In genomic region chr5:138492552-138493045, GRCh38 we compare ENCODE assay signal across 8 cellular contexts. TPM values are rescaled to one million over a fixed set of nuclear protein-coding genes. Genes with fewer than 3 reads are reported as not detected.
DNase-seq lines count a peak whose midpoint lies in the region; ATAC-seq and TF ChIP-seq lines count a peak whose summit lies in the region.

No MANE protein-coding gene starts in this region.

- no peak overlapping the region for H3K18ac ChIP-seq in trophoblast cell (ENCODE audit: low read length)

- CTCF ChIA-PET in Calu3 (lab: Charles Lee) = interaction anchor here (0.5 to 0.7 kb wide), 5 partner anchors 13 to 622 kb away, joined by 3 to 11 read pairs (median 3); no protein-coding TSS in a partner anchor

- peak overlapping the region; percentile 40 for H3K14ac ChIP-seq in trophoblast cell (ENCODE audit: low read length)

- no peak overlapping the region for H2AK5ac ChIP-seq in trophoblast cell (ENCODE audit: low read length)

- H2BK5ac ChIP-seq in trophoblast cell (ENCODE audit: low read depth, low read length, poor library complexity) = no peak overlapping the region

- no peak for TF ChIP-seq POLR2A in esophagus muscularis mucosa (IDR thresholded peaks at IDR 0.05; ENCODE audit: low read depth)

- H3K79me2 ChIP-seq in trophoblast cell (ENCODE audit: control insufficient read depth, insufficient read depth, low read length, poor library complexity) = no peaks in the 10 kb centered on the region

- peaks cover 24 to 29% (median 27%) of the 10 kb centered on the region in 4 donors for H3K4me1 ChIP-seq in esophagus muscularis mucosa
- peaks cover 14 to 21% of the 10 kb centered on the region in 2 experiments for H3K4me1 ChIP-seq in trophoblast cell (ENCODE audit: control insufficient read depth in 1 of 2, insufficient read depth in 2 of 2, low read length in 2 of 2)

- H3K23ac ChIP-seq in trophoblast cell (ENCODE audit: low read length) = no peak overlapping the region

- H2AFZ ChIP-seq in trophoblast cell (ENCODE audit: insufficient read depth, low read length, poor library complexity) = peak overlapping the region; percentile 52

- no peak for DNase-seq in Calu3
- DNase-seq in RKO (ENCODE audit: low spot score) = peak; percentile 43
- no peak for DNase-seq in esophagus muscularis mucosa (ENCODE audit: extremely low spot score)
- no peak for DNase-seq in trophoblast cell
- DNase-seq in NAMALWA (ENCODE audit: low spot score) = no peak
- no peak for DNase-seq in NCI-H1105 treated with DMSO at 0.1 percent for 48 hours (lab: John Stamatoyannopoulos, UW)

- no peak overlapping the region for H4K8ac ChIP-seq in trophoblast cell (ENCODE audit: low read depth, low read length)

- 28% methylated on average over 10 of the region's 10 CpGs for WGBS in esophagus muscularis mucosa
- WGBS in trophoblast cell (ENCODE audit: extremely low coverage, insufficient coverage, insufficient read length) = no CpG with 5 or more reads among the region's 10 CpGs

- peaks cover 39% of the 10 kb centered on the region for H3K27me3 Mint-ChIP-seq in Calu3 (ENCODE audit: unreplicated experiment)

- peak overlapping the region; percentile 29 for H4K91ac ChIP-seq in trophoblast cell (ENCODE audit: low read depth, low read length)

- peak overlapping the region; percentile 80 for H3K4me3 Mint-ChIP-seq in Calu3 (ENCODE audit: low read depth, unreplicated experiment)

- no TSS peak for BruUV-seq in Calu3 (replicated peaks; lab: Mats Ljungman, UMichigan)

- H3K36me3 Mint-ChIP-seq in Calu3 (ENCODE audit: insufficient read depth, unreplicated experiment) = peaks cover 16% of the 10 kb centered on the region

- H3K27me3 ChIP-seq in esophagus muscularis mucosa (peaks cover 0 to 10% (median 0%) of the 10 kb centered on the region in 4 donors), trophoblast cell (ENCODE audit: insufficient read depth, low read length) (peaks cover 3% of the 10 kb centered on the region)

- peak overlapping the region; percentile 79 for H3K27ac Mint-ChIP-seq in Calu3 (ENCODE audit: unreplicated experiment)

- H2BK12ac ChIP-seq in trophoblast cell (ENCODE audit: low read length) = no peak overlapping the region

- intact Hi-C loops in Calu3 (cut with micrococcal nuclease; ENCODE audit: unreplicated experiment) = no loop called here
- intact Hi-C loops in esophagus muscularis mucosa (cut with DNase I) = no loop called here

- no peak for TF ChIP-seq EP300 in esophagus muscularis mucosa (IDR thresholded peaks at IDR 0.05)

- H3K9me3 Mint-ChIP-seq in Calu3 (ENCODE audit: low read depth, unreplicated experiment) = no peaks in the 10 kb centered on the region

- H3K4me3 ChIP-seq in esophagus muscularis mucosa (peak overlapping the region; percentile 57 to 71 (median 68)), trophoblast cell (ENCODE audit: low read depth, low read length) (peak overlapping the region; percentile 66)

- peaks cover 14% of the 10 kb centered on the region for H3K4me1 Mint-ChIP-seq in Calu3 (ENCODE audit: low read depth, unreplicated experiment)

- TF ChIP-seq CTCF in Calu3 (IDR thresholded peaks at IDR 0.05; ENCODE audit: unreplicated experiment) (no peak), esophagus muscularis mucosa (IDR thresholded peaks at IDR 0.05) (no peak)

- no peaks in the 10 kb centered on the region for H3K9me3 ChIP-seq in esophagus muscularis mucosa
- H3K9me3 ChIP-seq in trophoblast cell (ENCODE audit: insufficient read depth, low read depth, low read length) = peaks cover under 1% of the 10 kb centered on the region

- peaks cover 2% of the 10 kb centered on the region for H3K79me1 ChIP-seq in trophoblast cell (ENCODE audit: low read length)

- peak overlapping the region; percentile 24 for H3K9ac ChIP-seq in trophoblast cell (ENCODE audit: low read length)

- H3K27ac ChIP-seq in esophagus muscularis mucosa (replicated peaks in 1 of 4) (peak overlapping the region; percentile 74 to 88 (median 78)), trophoblast cell (ENCODE audit: low read depth, low read length) (no peak overlapping the region)

- no peak overlapping the region for H4K12ac ChIP-seq in trophoblast cell (ENCODE audit: low read depth, low read length)

- no peak overlapping the region for H3K4ac ChIP-seq in trophoblast cell (ENCODE audit: low read depth, low read length)

- H3K36me3 ChIP-seq in esophagus muscularis mucosa = no peaks in the 10 kb centered on the region
- no peaks in the 10 kb centered on the region for H3K36me3 ChIP-seq in trophoblast cell (ENCODE audit: control insufficient read depth in 1 of 2, insufficient read depth in 2 of 2, low read length in 2 of 2)

- H2BK120ac ChIP-seq in trophoblast cell (ENCODE audit: insufficient read depth, low read length, poor library complexity) = no peak overlapping the region

- H3K4me2 ChIP-seq in trophoblast cell (ENCODE audit: low read length) = peak overlapping the region; percentile 88

- ATAC-seq in GM18861 (IDR thresholded peaks at IDR 0.05; ENCODE audit: unreplicated experiment) (no peak), GM18520 (IDR thresholded peaks at IDR 0.05; ENCODE audit: unreplicated experiment) (no peak)

RNA-seq across cellular contexts. Expression of gene EGR1, which starts 27.3 kb away (rescaled TPM):
- total RNA-seq in Calu3 (2022) = 97.0 TPM in 2 replicates
- 100 to 1,000 TPM in 1 of 4 donors, 10 to 100 TPM in 2, 1 to 10 TPM in 1; 9.6 to 138 (median 13.5) TPM for total RNA-seq in esophagus muscularis mucosa
- polyA plus RNA-seq in trophoblast cell (2013) = 12.2 and 12.9 TPM in 2 replicates

RNA-seq across cellular contexts. Expression of gene ETF1, which starts 50.4 kb away (rescaled TPM):
- total RNA-seq in Calu3 (2022) = 159 and 164 TPM in 2 replicates
- total RNA-seq in esophagus muscularis mucosa = 100 to 1,000 TPM in 3 of 4 donors, 10 to 100 TPM in 1; 90.5 to 154 (median 111) TPM
- polyA plus RNA-seq in trophoblast cell (2013) = 165 and 167 TPM in 2 replicates

RNA-seq across cellular contexts. Expression of gene REEP2, which starts 53.7 kb away (rescaled TPM):
- 2.5 and 2.7 TPM in 2 replicates for total RNA-seq in Calu3 (2022)
- total RNA-seq in esophagus muscularis mucosa = 10 to 100 TPM; 24.5 to 55.9 (median 33.6) TPM
- 0.51 and 0.57 TPM in 2 replicates for polyA plus RNA-seq in trophoblast cell (2013)
